In the genomic region with DNA sequence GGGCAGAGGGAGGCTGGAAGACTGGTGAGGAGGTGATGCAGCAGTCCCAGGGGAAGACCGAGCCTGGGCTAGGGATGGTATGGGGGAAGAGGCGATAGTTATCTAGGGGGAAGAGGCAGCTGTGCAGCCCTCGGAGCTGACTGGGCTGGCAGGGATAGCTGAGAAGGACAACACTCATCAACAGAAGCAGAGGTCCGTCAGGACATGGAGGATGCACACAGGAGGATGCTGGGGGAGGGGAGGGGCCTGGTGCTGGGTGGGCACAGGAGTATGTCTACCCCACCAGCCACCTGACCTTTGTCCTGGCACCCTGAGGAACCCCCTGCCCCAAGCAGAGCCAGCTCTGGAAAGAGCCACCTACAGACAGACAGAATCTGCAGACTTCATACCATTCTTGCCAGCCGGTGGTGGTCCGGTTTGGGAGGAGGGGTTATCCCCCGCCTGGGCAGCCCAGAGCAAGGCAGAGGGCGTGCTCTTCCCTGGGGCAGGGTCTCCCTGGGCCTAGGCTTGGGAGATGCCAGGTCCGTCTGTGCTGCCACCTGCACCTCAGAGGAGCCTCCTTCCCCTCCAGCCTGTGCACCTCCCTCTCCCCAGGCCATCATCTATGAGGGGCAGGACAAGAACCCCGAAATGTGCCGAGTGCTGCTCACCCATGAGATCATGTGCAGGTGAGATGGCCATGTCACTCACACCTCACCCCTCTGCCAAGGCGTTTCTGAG, we compare ENCODE assay signal across 28 cellular contexts. TPM values are rescaled to one million over a fixed set of nuclear protein-coding genes. Genes with fewer than 3 reads are reported as not detected.
DNase-seq lines count a peak whose midpoint lies in the region; ATAC-seq, FAIRE-seq and TF ChIP-seq lines count a peak whose summit lies in the region.
"Had no signal": no experiment of that assay in that cellular context is flagged by ENCODE, and none has a peak within 500 bp of the region (broad histone marks: within the 10 kb centered on the region; RNA-seq: fewer than 3 reads in every experiment).

No MANE protein-coding gene starts in this region.

- H3K18ac ChIP-seq in H1 (ENCODE audit: extremely low read depth, low read length), result 0 out of 2 replicates have a peak overlapping the region, but pooled peaks have one; percentile 24

- TF ChIP-seq RAD21 in H1 (IDR thresholded peaks at IDR 0.05 in 1 of 2, conservative IDR thresholded peaks at IDR 0.05 in 1 of 2; ENCODE audit: low read depth in 2 of 2, low read length in 2 of 2), result no peak

- no peaks in the 10 kb centered on the region for H3K27me3 Mint-ChIP-seq in activated CD4-positive, alpha-beta T cell treated with anti-CD3 and anti-CD28 coated beads, Interleukin-2, amount 10 ng/mL, durations not matched to agents 24 days and 14 days

- H3K79me2 ChIP-seq in H1 (ENCODE audit: control insufficient read depth in 1 of 2, insufficient read depth in 2 of 2, low read length in 2 of 2) (no peaks in the 10 kb centered on the region), osteoblast (ENCODE audit: insufficient read depth, low read length) (no peaks in the 10 kb centered on the region)

- peak overlapping the region; percentile 93; the same call in 1 of the 2 replicates for H2BK12ac ChIP-seq in H1 (ENCODE audit: low read depth, low read length)

- H3K27me3 ChIP-seq in Panc1 (ENCODE audit: control insufficient read depth, insufficient read depth, low read length), result peaks cover 3% of the 10 kb centered on the region; the same call in 1 of the 2 replicates
- peaks cover 0 to 24% (median 15%) of the 10 kb centered on the region in 4 experiments; a peak in 5 of 7 replicates for H3K27me3 ChIP-seq in H1 (replicated peaks in 1 of 4; ENCODE audit: control insufficient read depth in 3 of 4, extremely low read depth in 1 of 4, insufficient read depth in 3 of 4, low read length in 3 of 4)
- H3K27me3 ChIP-seq in osteoblast (ENCODE audit: insufficient read depth, low read length), result peaks cover 16% of the 10 kb centered on the region
- H3K27me3 ChIP-seq: breast epithelium, gastrocnemius medialis, tibial nerve had no signal

- peak overlapping the region; percentile 86; the same call in 1 of the 2 replicates for H2AK5ac ChIP-seq in H1 (ENCODE audit: low read depth, low read length)

- FAIRE-seq in H1 (lab: Jason Lieb, UNC) (no peak), D721Med (lab: Jason Lieb, UNC) (no peak)
- FAIRE-seq: A204.1 had no signal

- peak overlapping the region; percentile 72; the same call in 1 of the 2 replicates for H2BK15ac ChIP-seq in H1 (ENCODE audit: low read length)

- peak; percentile 47 for DNase-seq in activated CD4-positive, alpha-beta T cell treated with anti-CD3 and anti-CD28 coated beads, Interleukin-2, amount 10 ng/mL, durations not matched to agents 24 days and 14 days
- no peak for DNase-seq in activated CD4-positive, alpha-beta T cell treated with anti-CD3 and anti-CD28 coated beads for 48 hours
- no peak for DNase-seq in Panc1 (ENCODE audit: low read depth, low spot score)
- DNase-seq in H1 (ENCODE audit: low read depth in 1 of 2, low spot score in 2 of 2), result no peak
- peak; percentile 77 for DNase-seq in osteoblast (ENCODE audit: insufficient read length, low spot score, missing footprints)
- DNase-seq in H4 (ENCODE audit: low spot score), result no peak
- no peak for DNase-seq in D721Med (ENCODE audit: insufficient read length, low spot score)
- DNase-seq: activated CD4-positive, alpha-beta T cell treated with anti-CD3 and anti-CD28 coated beads for 1 hour; activated CD8-positive, alpha-beta T cell treated with anti-CD3 and anti-CD28 coated beads, Interleukin-2, amount 10 ng/mL, durations not matched to agents 7 days and 5 days; activated naive CD4-positive, alpha-beta T cell treated with Interleukin-2 at 50 U/mL for 16 hours; activated T-cell treated with anti-CD3 and anti-CD28 coated beads, Interleukin-2, amount 50 U/mL, for 24 hours; amniotic stem cell; gastrocnemius medialis; left colon; NCI-H1048; NCI-H526 treated with DMSO at 0.1 percent for 48 hours; occipital lobe; stimulated activated CD8-positive, alpha-beta memory T cell treated with anti-CD3 and anti-CD28 coated beads, Interleukin-4, amount 100 ng/mL, for 48 hours; T-helper 2 cell had no signal

- no peaks in the 10 kb centered on the region; the same call in 1 of the 2 replicates for H3K23me2 ChIP-seq in H1 (ENCODE audit: low read depth, low read length)

- H3K36me3 ChIP-seq in Panc1 (ENCODE audit: control insufficient read depth, insufficient read depth, low read length) (no peaks in the 10 kb centered on the region), H1 (ENCODE audit: control insufficient read depth in 2 of 4, insufficient read depth in 4 of 4, low read length in 3 of 4) (no peaks in the 10 kb centered on the region), osteoblast (ENCODE audit: insufficient read depth, low read length) (no peaks in the 10 kb centered on the region)
- H3K36me3 ChIP-seq: breast epithelium, gastrocnemius medialis had no signal

- H3K4me2 ChIP-seq in H1 (ENCODE audit: insufficient read depth in 1 of 2, low read depth in 2 of 2, low read length in 2 of 2) (no peak overlapping the region), osteoblast (ENCODE audit: insufficient read depth, low read length) (no peak overlapping the region)

- peak overlapping the region; percentile 56 for H4K91ac ChIP-seq in H1 (replicated peaks; ENCODE audit: insufficient read length, low read length)

- ATAC-seq in Panc1, result 0 out of 2 replicates have a peak, but pooled peaks have one; percentile 42
- no peak for ATAC-seq in GM21390 (IDR thresholded peaks at IDR 0.05; ENCODE audit: unreplicated experiment)
- ATAC-seq: gastrocnemius medialis, left colon had no signal

- BruUV-seq in Panc1 (replicated peaks; lab: Mats Ljungman, UMichigan), result no TSS peak

- no peak overlapping the region for H4K5ac ChIP-seq in H1 (ENCODE audit: insufficient read length, low read depth, low read length)

- H3K79me1 ChIP-seq in H1 (ENCODE audit: low read depth, low read length), result no peaks in the 10 kb centered on the region; the same call in 1 of the 2 replicates

- peak overlapping the region; percentile 89 for H2BK20ac ChIP-seq in H1 (ENCODE audit: low read length)

- no peaks in the 10 kb centered on the region for H3K36me3 Mint-ChIP-seq in activated CD4-positive, alpha-beta T cell treated with anti-CD3 and anti-CD28 coated beads, Interleukin-2, amount 10 ng/mL, durations not matched to agents 24 days and 14 days (ENCODE audit: low read depth)
- H3K36me3 Mint-ChIP-seq: IgD-negative memory B cell, memory B cell had no signal

- H3K4me1 ChIP-seq in Panc1 (ENCODE audit: control insufficient read depth, insufficient read depth, low read length), result no peaks in the 10 kb centered on the region
- H3K4me1 ChIP-seq in H1 (replicated peaks in 1 of 4; ENCODE audit: control insufficient read depth in 3 of 4, insufficient read depth in 4 of 4, low read length in 3 of 4), result peaks cover 0 to 46% (median 24%) of the 10 kb centered on the region in 4 experiments; a peak in 6 of 7 replicates
- no peaks in the 10 kb centered on the region for H3K4me1 ChIP-seq in osteoblast (ENCODE audit: insufficient read depth, low read length)
- H3K4me1 ChIP-seq: breast epithelium, gastrocnemius medialis, tibial nerve had no signal

- POLR2A ChIA-PET in Panc1 (lab: Charles Lee) (interaction anchor here (0.5 kb wide), 1 partner anchor 66 kb away, joined by 4 read pairs; no protein-coding TSS in a partner anchor), H1 (lab: Charles Lee; ENCODE audit: partially characterized antibody) (interaction anchor here (1.6 to 2.2 kb wide), 2 partner anchors 31 to 42 kb away, joined by 4 to 6 read pairs; no protein-coding TSS in a partner anchor)

- in situ Hi-C loops in Panc1 (cut with HindIII; ENCODE audit: low pct_unique_long_range_greater_than_20kb, low sequenced_read_pairs), result no loop called here

- H3K23ac ChIP-seq in H1 (ENCODE audit: insufficient read length), result no peak overlapping the region

- H3K9me3 ChIP-seq in Panc1 (ENCODE audit: control insufficient read depth, insufficient read depth, low read depth, low read length) (no peaks in the 10 kb centered on the region), H1 (ENCODE audit: insufficient read depth in 2 of 2, low read depth in 1 of 2, low read length in 1 of 2) (no peaks in the 10 kb centered on the region), osteoblast (ENCODE audit: low read depth, low read length) (no peaks in the 10 kb centered on the region)
- H3K9me3 ChIP-seq: breast epithelium, gastrocnemius medialis, tibial nerve had no signal

- no peak overlapping the region for H3K9ac ChIP-seq in H1 (replicated peaks in 1 of 4; ENCODE audit: extremely low read depth in 1 of 4, low read depth in 3 of 4, low read length in 3 of 4)

- no peak overlapping the region for H3K14ac ChIP-seq in H1 (ENCODE audit: insufficient read length)

- no peak for TF ChIP-seq EP300 in H1 (IDR thresholded peaks at IDR 0.05; ENCODE audit: borderline replicate concordance in 1 of 2, low read depth in 2 of 2, low read length in 2 of 2)

- H3K4ac ChIP-seq in H1 (replicated peaks; ENCODE audit: insufficient read length, low read depth, low read length), result no peak overlapping the region

- peak overlapping the region; percentile 61 for H3K27ac Mint-ChIP-seq in activated CD4-positive, alpha-beta T cell treated with anti-CD3 and anti-CD28 coated beads, Interleukin-2, amount 10 ng/mL, durations not matched to agents 24 days and 14 days
- H3K27ac Mint-ChIP-seq: activated CD8-positive, alpha-beta T cell treated with anti-CD3 and anti-CD28 coated beads, Interleukin-2, amount 10 ng/mL, durations not matched to agents 7 days and 5 days; activated T-cell treated with anti-CD3 and anti-CD28 coated beads, Interleukin-2, amount 50 U/mL, for 24 hours; H9; IgD-negative memory B cell; memory B cell had no signal

- no peaks in the 10 kb centered on the region for H3K9me3 Mint-ChIP-seq in activated CD4-positive, alpha-beta T cell treated with anti-CD3 and anti-CD28 coated beads, Interleukin-2, amount 10 ng/mL, durations not matched to agents 24 days and 14 days
- H3K9me3 Mint-ChIP-seq: activated T-cell treated with anti-CD3 and anti-CD28 coated beads, Interleukin-2, amount 50 U/mL, for 24 hours; H9; IgD-negative memory B cell; memory B cell had no signal

- peak overlapping the region; percentile 62; the same call in 1 of the 2 replicates for H2BK5ac ChIP-seq in H1 (ENCODE audit: low read depth, low read length)

- no peak overlapping the region for H4K8ac ChIP-seq in H1 (ENCODE audit: extremely low read depth, insufficient read depth, low read length)

- no peak overlapping the region for H3K56ac ChIP-seq in H1 (replicated peaks; ENCODE audit: insufficient read length, low read depth, low read length)

- H3K27ac ChIP-seq in Panc1 (ENCODE audit: low read length) (no peak overlapping the region), H1 (ENCODE audit: low read depth, low read length) (no peak overlapping the region), osteoblast (ENCODE audit: low read depth, low read length) (no peak overlapping the region)
- H3K27ac ChIP-seq: breast epithelium, gastrocnemius medialis, SK-N-MC, skin epidermis, tibial nerve had no signal

- no peak overlapping the region for H2BK120ac ChIP-seq in H1 (replicated peaks; ENCODE audit: low read depth, low read length)

- TF ChIP-seq POLR2A in H1 (IDR thresholded peaks at IDR 0.05; ENCODE audit: control extremely low read depth in 1 of 2, low read depth in 2 of 2, low read length in 2 of 2), result no peak

- H2AFZ ChIP-seq in H1 (ENCODE audit: low read length) (no peak overlapping the region), osteoblast (ENCODE audit: low read length) (no peak overlapping the region)

- WGBS in H1 (ENCODE audit: extremely low coverage in 1 of 2, insufficient coverage in 1 of 2, insufficient read length in 1 of 2, insufficient replicate concordance in 2 of 2, low coverage in 1 of 2, low lambda C conversion rate in 2 of 2, missing lambda C conversion rate in 1 of 2), 2 experiments, result 87% methylated on average over 9 of the region's 12 CpGs; no CpG with 5 or more reads in 1 of the 2 experiments

- H3K4me1 Mint-ChIP-seq in activated CD4-positive, alpha-beta T cell treated with anti-CD3 and anti-CD28 coated beads, Interleukin-2, amount 10 ng/mL, durations not matched to agents 24 days and 14 days, result peaks cover 14% of the 10 kb centered on the region
- H3K4me1 Mint-ChIP-seq: IgD-negative memory B cell had no signal

- H4K20me1 ChIP-seq in H1 (replicated peaks in 1 of 2; ENCODE audit: control insufficient read depth in 1 of 2, insufficient read depth in 2 of 2, low read length in 2 of 2), result no peaks in the 10 kb centered on the region
- no peaks in the 10 kb centered on the region for H4K20me1 ChIP-seq in osteoblast (ENCODE audit: insufficient read depth, low read length)

- CTCF ChIA-PET in Panc1 (lab: Charles Lee) (no interaction called here), H1 (lab: Charles Lee; ENCODE audit: partially characterized antibody) (interaction anchor here (0.9 to 17.4 kb wide), 13 partner anchors 7 to 294 kb away, joined by 3 to 286 read pairs (median 4); no protein-coding TSS in a partner anchor)

- TF ChIP-seq CTCF in Panc1 (IDR thresholded peaks at IDR 0.05) (no peak), H1 (IDR thresholded peaks at IDR 0.05; ENCODE audit: control extremely low read depth in 1 of 3, insufficient read depth in 1 of 3, low read depth in 1 of 3, low read length in 3 of 3) (no peak), osteoblast (IDR thresholded peaks at IDR 0.05; ENCODE audit: extremely low read depth, low read depth, low read length) (no peak), D721Med (IDR thresholded peaks at IDR 0.05; ENCODE audit: insufficient read depth, missing control alignments) (no peak)

- peak overlapping the region; percentile 2 for H3K4me3 Mint-ChIP-seq in activated CD4-positive, alpha-beta T cell treated with anti-CD3 and anti-CD28 coated beads, Interleukin-2, amount 10 ng/mL, durations not matched to agents 24 days and 14 days
- H3K4me3 Mint-ChIP-seq: activated CD8-positive, alpha-beta T cell treated with anti-CD3 and anti-CD28 coated beads, Interleukin-2, amount 10 ng/mL, durations not matched to agents 7 days and 5 days; activated T-cell treated with anti-CD3 and anti-CD28 coated beads, Interleukin-2, amount 50 U/mL, for 24 hours; memory B cell had no signal

- H3K4me3 ChIP-seq in Panc1 (ENCODE audit: low read depth in 2 of 2, low read length in 2 of 2) (no peak overlapping the region), H1 (ENCODE audit: extremely low read depth in 1 of 4, insufficient read depth in 2 of 4, low read depth in 3 of 4, low read length in 4 of 4) (no peak overlapping the region), osteoblast (ENCODE audit: insufficient read depth, low read length) (no peak overlapping the region)
- H3K4me3 ChIP-seq: breast epithelium, gastrocnemius medialis, SK-N-MC, skin epidermis, tibial nerve had no signal

- intact Hi-C loops in activated CD4-positive, alpha-beta T cell treated with anti-CD3 and anti-CD28 coated beads, Interleukin-2, amount 10 ng/mL, durations not matched to agents 24 days and 14 days (cut with micrococcal nuclease), result no loop called here
- intact Hi-C loops in Panc1 (cut with micrococcal nuclease; ENCODE audit: unreplicated experiment), result no loop called here

RNA-seq across cellular contexts. Expression of gene EBF4, which starts 14.9 kb away (rescaled TPM):
- 7.3 and 7.6 TPM in 2 replicates for total RNA-seq in activated CD4-positive, alpha-beta T cell treated with anti-CD3 and anti-CD28 coated beads, Interleukin-2, amount 10 ng/mL, durations not matched to agents 24 days and 14 days
- total RNA-seq in Panc1 (2021; ENCODE audit: unreplicated experiment) (6.8 TPM), osteoblast (under 0.01 and 0.29 TPM in 2 replicates)
- 11.8 TPM for polyA plus RNA-seq in Panc1 (2012; ENCODE audit: insufficient read length)
- total RNA-seq in H1 (2021; fragmentation: NEBNext Ultra II Directional; extraction: Animal tissue kit (Norgen Biotek cat#: 25700)), result 1.2 and 1.6 TPM in 2 replicates
- 2.9 and 3.6 TPM in 2 replicates for polyA plus RNA-seq in H1 (2011; rRNA removed)
- polyA plus RNA-seq in H1 (2011; cell fraction: cytosol; rRNA removed), result 2.9 TPM
- polyA plus RNA-seq in H1 (2011; cell fraction: nucleus; rRNA removed), result 16.0 TPM
- 3.0 to 6.6 TPM (median 3.9 TPM) in 4 replicates for polyA plus RNA-seq in H1 (2012, experiment 1 of 2)
- polyA plus RNA-seq in H1 (2012, experiment 2 of 2), result 2.3 TPM
- 1.5 TPM for polyA plus RNA-seq in H1 (2013, experiment 1 of 2)
- polyA plus RNA-seq in H1 (2013, experiment 2 of 2), result 1.2 TPM
- 1.7 and 2.3 TPM in 2 replicates for polyA minus RNA-seq in H1 (2011; rRNA and poly(A)+ RNA removed)
- 1.9 TPM for polyA minus RNA-seq in H1 (2011; cell fraction: cytosol; rRNA and poly(A)+ RNA removed)
- 2.4 TPM for polyA minus RNA-seq in H1 (2011; cell fraction: nucleus; rRNA and poly(A)+ RNA removed)
- 4.1 and 4.8 TPM in 2 replicates for total RNA-seq in H4 (2014; rRNA removed; shearing (Covaris generic))
- total RNA-seq: activated CD8-positive, alpha-beta T cell treated with anti-CD3 and anti-CD28 coated beads, Interleukin-2, amount 10 ng/mL, durations not matched to agents 7 days and 5 days had no signal

RNA-seq across cellular contexts. Expression of gene IDH3B, which starts 43.5 kb away (rescaled TPM):
- 121 and 127 TPM in 2 replicates for total RNA-seq in activated CD4-positive, alpha-beta T cell treated with anti-CD3 and anti-CD28 coated beads, Interleukin-2, amount 10 ng/mL, durations not matched to agents 24 days and 14 days
- total RNA-seq in Panc1 (2021; ENCODE audit: unreplicated experiment), result 135 TPM
- polyA plus RNA-seq in Panc1 (2012; ENCODE audit: insufficient read length), result 146 TPM
- 103 and 110 TPM in 2 replicates for total RNA-seq in H1 (2021; fragmentation: NEBNext Ultra II Directional; extraction: Animal tissue kit (Norgen Biotek cat#: 25700))
- polyA plus RNA-seq in H1 (2011; rRNA removed), result 162 and 167 TPM in 2 replicates
- polyA plus RNA-seq in H1 (2011; cell fraction: cytosol; rRNA removed), result 202 TPM
- polyA plus RNA-seq in H1 (2011; cell fraction: nucleus; rRNA removed), result 428 TPM
- polyA plus RNA-seq in H1 (2012, experiment 1 of 2), result 129 to 159 TPM (median 155 TPM) in 4 replicates
- polyA plus RNA-seq in H1 (2012, experiment 2 of 2), result 85.7 TPM
- 59.3 TPM for polyA plus RNA-seq in H1 (2013, experiment 1 of 2)
- polyA plus RNA-seq in H1 (2013, experiment 2 of 2), result 52.9 TPM
- 173 and 188 TPM in 2 replicates for polyA minus RNA-seq in H1 (2011; rRNA and poly(A)+ RNA removed)
- polyA minus RNA-seq in H1 (2011; cell fraction: cytosol; rRNA and poly(A)+ RNA removed), result 64.4 TPM
- polyA minus RNA-seq in H1 (2011; cell fraction: nucleus; rRNA and poly(A)+ RNA removed), result 114 TPM
- total RNA-seq in osteoblast, result 67.5 and 71.7 TPM in 2 replicates
- 117 and 138 TPM in 2 replicates for total RNA-seq in H4 (2014; rRNA removed; shearing (Covaris generic))

RNA-seq across cellular contexts. Expression of gene NOP56, which starts 55.1 kb away (rescaled TPM):
- total RNA-seq in activated CD4-positive, alpha-beta T cell treated with anti-CD3 and anti-CD28 coated beads, Interleukin-2, amount 10 ng/mL, durations not matched to agents 24 days and 14 days, result 884 and 899 TPM in 2 replicates
- 354 TPM for total RNA-seq in Panc1 (2021; ENCODE audit: unreplicated experiment)
- polyA plus RNA-seq in Panc1 (2012; ENCODE audit: insufficient read length), result 236 TPM
- 668 and 677 TPM in 2 replicates for total RNA-seq in H1 (2021; fragmentation: NEBNext Ultra II Directional; extraction: Animal tissue kit (Norgen Biotek cat#: 25700))
- 364 and 391 TPM in 2 replicates for polyA plus RNA-seq in H1 (2011; rRNA removed)
- polyA plus RNA-seq in H1 (2011; cell fraction: cytosol; rRNA removed), result 433 TPM
- 1,642 TPM for polyA plus RNA-seq in H1 (2011; cell fraction: nucleus; rRNA removed)
- polyA plus RNA-seq in H1 (2012, experiment 1 of 2), result 603 to 679 TPM (median 649 TPM) in 4 replicates
- 135 TPM for polyA plus RNA-seq in H1 (2012, experiment 2 of 2)
- polyA plus RNA-seq in H1 (2013, experiment 1 of 2), result 937 TPM
- polyA plus RNA-seq in H1 (2013, experiment 2 of 2), result 806 TPM
- polyA minus RNA-seq in H1 (2011; rRNA and poly(A)+ RNA removed), result 546 and 558 TPM in 2 replicates
- 255 TPM for polyA minus RNA-seq in H1 (2011; cell fraction: cytosol; rRNA and poly(A)+ RNA removed)
- 857 TPM for polyA minus RNA-seq in H1 (2011; cell fraction: nucleus; rRNA and poly(A)+ RNA removed)
- 86.0 and 91.2 TPM in 2 replicates for total RNA-seq in osteoblast
- total RNA-seq in H4 (2014; rRNA removed; shearing (Covaris generic)), result 148 and 152 TPM in 2 replicates

Comparison
In these comparisons a context has a peak if more than half of its experiments do, and no peak if none do; other contexts are left out.
1. DNase-seq: peak in activated CD4-positive, alpha-beta T cell treated with anti-CD3 and anti-CD28 coated beads, Interleukin-2, amount 10 ng/mL, durations not matched to agents 24 days and 14 days (single experiment) and osteoblast (single experiment); none in activated CD4-positive, alpha-beta T cell treated with anti-CD3 and anti-CD28 coated beads for 48 hours (single experiment), Panc1 (single experiment), H1 (0 of 2), H4 (single experiment) and D721Med (single experiment).